18 cellular contexts compared by ENCODE assay signal in genomic region chr14:86513564-86513963, GRCh38.
DNase-seq lines count a peak whose midpoint lies in the region; ATAC-seq, FAIRE-seq and TF ChIP-seq lines count a peak whose summit lies in the region.
"Had no signal": no experiment of that assay in that cellular context is flagged by ENCODE, and none has a peak within 500 bp of the region (broad histone marks: within the 10 kb centered on the region; RNA-seq: fewer than 3 reads in every experiment).

No MANE protein-coding gene starts in this region.

- H3K9me3 ChIP-seq in BLaER1 treated with 17β-estradiol and CSF1 and Interleukin-3, amounts not matched to agents 10 nM and 100 nM (replicated peaks in 1 of 11): no peaks in the 10 kb centered on the region
- H3K9me3 ChIP-seq in SK-N-MC (ENCODE audit: low read depth, low read length): no peaks in the 10 kb centered on the region
- H3K9me3 ChIP-seq: BE2C had no signal

- H3K4me2 ChIP-seq in BLaER1 treated with 17β-estradiol and CSF1 and Interleukin-3, amounts not matched to agents 10 nM and 100 nM: peak overlapping the region in 7 of 11 experiments; percentile 1 to 56 (median 23); a peak in 8 of 22 replicates
- H3K4me2 ChIP-seq: KMS-11 had no signal

- H3K9me3 Mint-ChIP-seq in osteocyte (ENCODE audit: unreplicated experiment): no peaks in the 10 kb centered on the region
- peaks cover 6% of the 10 kb centered on the region for H3K9me3 Mint-ChIP-seq in activated T-cell treated with anti-CD3 and anti-CD28 coated beads, Interleukin-2, amount 50 U/mL, for 4 hours
- H3K9me3 Mint-ChIP-seq: CD8-positive, alpha-beta T cell; HFFc6 had no signal

- peak overlapping the region; percentile 49 for H3K27ac ChIP-seq in 22Rv1
- H3K27ac ChIP-seq in BLaER1 treated with 17β-estradiol and CSF1 and Interleukin-3, amounts not matched to agents 10 nM and 100 nM: no peak overlapping the region
- peak overlapping the region; percentile 96 for H3K27ac ChIP-seq in SK-N-MC
- H3K27ac ChIP-seq: GM23248, KMS-11 had no signal

- TF ChIP-seq CTCF in 22Rv1 (IDR thresholded peaks at IDR 0.05): no peak
- TF ChIP-seq CTCF in osteocyte (IDR thresholded peaks at IDR 0.05): no peak

- no peaks in the 10 kb centered on the region for H3K36me3 Mint-ChIP-seq in osteocyte (ENCODE audit: unreplicated experiment)
- no peaks in the 10 kb centered on the region for H3K36me3 Mint-ChIP-seq in activated T-cell treated with anti-CD3 and anti-CD28 coated beads, Interleukin-2, amount 50 U/mL, for 4 hours (ENCODE audit: insufficient read depth)
- H3K36me3 Mint-ChIP-seq: CD8-positive, alpha-beta T cell had no signal

- no peaks in the 10 kb centered on the region for H3K27me3 ChIP-seq in BLaER1 treated with 17β-estradiol and CSF1 and Interleukin-3, amounts not matched to agents 10 nM and 100 nM
- H3K27me3 ChIP-seq: BE2C had no signal

- ATAC-seq in activated T-cell treated with anti-CD3 and anti-CD28 coated beads, Interleukin-2, amount 50 U/mL, for 4 hours: no peak
- no peak for ATAC-seq in HG03469 (IDR thresholded peaks at IDR 0.05; ENCODE audit: unreplicated experiment)
- ATAC-seq: CD8-positive, alpha-beta T cell; HCT116 had no signal

- no peaks in the 10 kb centered on the region for H4K20me1 ChIP-seq in BLaER1 treated with 17β-estradiol and CSF1 and Interleukin-3, amounts not matched to agents 10 nM and 100 nM

- no peak overlapping the region for H3K4me3 Mint-ChIP-seq in osteocyte (ENCODE audit: unreplicated experiment)
- no peak overlapping the region for H3K4me3 Mint-ChIP-seq in activated T-cell treated with anti-CD3 and anti-CD28 coated beads, Interleukin-2, amount 50 U/mL, for 4 hours
- H3K4me3 Mint-ChIP-seq: CD8-positive, alpha-beta T cell; HFFc6 had no signal

- DNase-seq in SK-N-MC (ENCODE audit: low read depth, low spot score): peak; percentile 65
- DNase-seq in osteocyte (ENCODE audit: extremely low spot score, unreplicated experiment): no peak
- no peak for DNase-seq in activated T-cell treated with anti-CD3 and anti-CD28 coated beads, Interleukin-2, amount 50 U/mL, for 4 hours
- no peak for DNase-seq in H54 (ENCODE audit: insufficient read length, low spot score)
- DNase-seq: ACHN; BE2C; CD8-positive, alpha-beta T cell; DMS 273 treated with DMSO at 0.1 percent for 48 hours; GM23248; H7; HFFc6 had no signal

- H3K9ac ChIP-seq in BLaER1 treated with 17β-estradiol and CSF1 and Interleukin-3, amounts not matched to agents 10 nM and 100 nM: no peak overlapping the region
- H3K9ac ChIP-seq in SK-N-MC (ENCODE audit: insufficient read length): no peak overlapping the region
- H3K9ac ChIP-seq: GM23248, KMS-11 had no signal

- peaks cover 0 to 16% (median 8%) of the 10 kb centered on the region in 10 experiments; a peak in 10 of 20 replicates for H3K4me1 ChIP-seq in BLaER1 treated with 17β-estradiol and CSF1 and Interleukin-3, amounts not matched to agents 10 nM and 100 nM
- H3K4me1 ChIP-seq: BE2C had no signal

- no peaks in the 10 kb centered on the region for H3K4me1 Mint-ChIP-seq in osteocyte (ENCODE audit: unreplicated experiment)
- H3K4me1 Mint-ChIP-seq in activated T-cell treated with anti-CD3 and anti-CD28 coated beads, Interleukin-2, amount 50 U/mL, for 4 hours (ENCODE audit: low read depth): no peaks in the 10 kb centered on the region

- H3K36me3 ChIP-seq in BLaER1 treated with 17β-estradiol and CSF1 and Interleukin-3, amounts not matched to agents 10 nM and 100 nM: no peaks in the 10 kb centered on the region
- H3K36me3 ChIP-seq in SK-N-MC (ENCODE audit: insufficient read depth, low read length): no peaks in the 10 kb centered on the region
- H3K36me3 ChIP-seq: BE2C had no signal

- TF ChIP-seq POLR2A in H54 (IDR thresholded peaks at IDR 0.05; ENCODE audit: low read depth, low read length): no peak

- no peaks in the 10 kb centered on the region for H3K27me3 Mint-ChIP-seq in osteocyte (ENCODE audit: unreplicated experiment)
- no peaks in the 10 kb centered on the region for H3K27me3 Mint-ChIP-seq in activated T-cell treated with anti-CD3 and anti-CD28 coated beads, Interleukin-2, amount 50 U/mL, for 4 hours (ENCODE audit: low read depth)

- no peak overlapping the region for H3K4me3 ChIP-seq in BLaER1 treated with 17β-estradiol and CSF1 and Interleukin-3, amounts not matched to agents 10 nM and 100 nM
- peak overlapping the region; percentile 41 for H3K4me3 ChIP-seq in SK-N-MC
- H3K4me3 ChIP-seq: GM23248 had no signal

- no peak for FAIRE-seq in H54 (lab: Jason Lieb, UNC)
- FAIRE-seq: G401.6, GM12891 had no signal

- peak overlapping the region; percentile 5 for H3K27ac Mint-ChIP-seq in osteocyte (ENCODE audit: unreplicated experiment)
- H3K27ac Mint-ChIP-seq: CD8-positive, alpha-beta T cell; HFFc6 had no signal

Comparison
In these comparisons a context has a peak if more than half of its experiments do, and no peak if none do; other contexts are left out.
1. H3K27ac ChIP-seq: peak in 22Rv1 (single experiment) and SK-N-MC (single experiment); none in BLaER1 treated with 17β-estradiol and CSF1 and Interleukin-3, amounts not matched to agents 10 nM and 100 nM (0 of 11).